ENCODE assay signal across 21 cellular contexts in genomic region chr3:173139512-173139911, GRCh38. TPM values are rescaled to one million over a fixed set of nuclear protein-coding genes. Genes with fewer than 3 reads are reported as not detected.
"Had no signal": no experiment of that assay in that cellular context is flagged by ENCODE, and none has a peak within 500 bp of the region (broad histone marks: within the 10 kb centered on the region; RNA-seq: fewer than 3 reads in every experiment).

No MANE protein-coding gene starts in this region.

RNA-seq across cellular contexts. Expression of gene SPATA16, which starts 1.5 kb away (rescaled TPM):
- total RNA-seq: activated B cell treated with CpG ODN at 0.5 μM for 24 hours; activated CD4-positive, alpha-beta memory T cell treated with anti-CD3 and anti-CD28 coated beads for 36 hours; activated CD4-positive, alpha-beta T cell treated with anti-CD3 and anti-CD28 coated beads, Interleukin-2, amount 10 ng/mL, durations not matched to agents 24 days and 14 days; activated CD8-positive, alpha-beta memory T cell treated with anti-CD3 and anti-CD28 coated beads for 36 hours; activated CD8-positive, alpha-beta T cell treated with anti-CD3 and anti-CD28 coated beads for 36 hours; activated naive CD4-positive, alpha-beta T cell treated with anti-CD3 and anti-CD28 coated beads for 36 hours; activated naive CD4-positive, alpha-beta T cell treated with anti-CD3 and anti-CD28 coated beads, Interleukin-2, amount 50 U/mL, for 72 hours; activated naive CD8-positive, alpha-beta T cell treated with anti-CD3 and anti-CD28 coated beads for 36 hours; activated T-cell treated with anti-CD3 and anti-CD28 coated beads, Interleukin-2, amount 50 U/mL, for 4 hours; activated T-cell treated with anti-CD3 and anti-CD28 coated beads, Interleukin-2, amount 50 U/mL, for 72 hours; activated T-helper 1 cell treated with anti-CD3 and anti-CD28 coated beads, Interleukin-12 subunit alpha, Interleukin-12 subunit beta, Interleukin-2, Interleukin-4 antibody, amounts not matched to agents 30 ng/mL and 10 ng/mL and 1 ng/mL, durations not matched to agents 14 hours and 24 hours and 36 hours; activated T-helper 17 cell treated with anti-CD3 and anti-CD28 coated beads, Interleukin-2, amount 50 U/mL, for 72 hours; adrenal gland; aorta; astrocyte; bronchial epithelial cell; cardiac muscle cell; chondrocyte; T-helper 1 cell treated with Interleukin-12 subunit alpha and Interleukin-12 subunit beta and Interleukin-4 antibody, amounts not matched to agents 30 ng/mL and 1 ng/mL, for 36 hours; T-helper 17 cell; T-helper 2 cell treated with Interferon-gamma antibody and Interleukin-4, amounts not matched to agents 100 ng/mL and 5 ng/mL, for 36 hours had no signal
- polyA plus RNA-seq: adrenal gland, aorta, cardiac muscle cell had no signal
